ENCODE assay signal across 11 cellular contexts in the genomic region with DNA sequence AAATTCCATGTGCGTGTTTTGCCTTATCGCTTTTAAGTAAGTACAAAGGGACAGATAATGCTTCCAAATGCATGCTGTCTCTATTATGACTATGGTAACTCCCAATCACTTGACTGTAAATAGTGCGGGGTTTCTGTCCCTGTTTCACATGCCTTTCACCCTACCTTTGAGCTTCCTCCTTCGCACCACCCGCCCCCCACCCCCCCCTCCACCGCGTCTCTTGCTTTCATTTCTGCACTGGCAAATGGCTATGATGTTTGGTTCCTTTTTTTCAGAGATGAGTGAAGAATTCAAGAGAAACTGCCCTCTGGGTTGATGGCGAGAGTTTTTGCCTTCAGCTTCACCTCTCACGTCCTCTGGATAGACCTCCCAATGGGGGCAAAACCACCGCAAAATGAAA. TPM values are rescaled to one million over a fixed set of nuclear protein-coding genes. Genes with fewer than 3 reads are reported as not detected.
A peak's percentile ranks its signal among the peaks of the same experiment; 100 is the strongest.
DNase-seq lines count a peak whose midpoint lies in the region; ATAC-seq and TF ChIP-seq lines count a peak whose summit lies in the region.
"Had no signal": no experiment of that assay in that cellular context is flagged by ENCODE, and none has a peak within 500 bp of the region (broad histone marks: within the 10 kb centered on the region; RNA-seq: fewer than 3 reads in every experiment).

No MANE protein-coding gene starts in this region.

- peak; percentile 86 for ATAC-seq in stimulated activated memory B cell treated with anti-CD40 and anti-IgM and Interleukin-4, amounts not matched to agents 10 μg/mL and 1 μg/mL and 100 μg/mL, for 72 hours
- no peak for ATAC-seq in HG03571 (IDR thresholded peaks at IDR 0.05; ENCODE audit: unreplicated experiment)

- H3K27ac Mint-ChIP-seq in stimulated activated memory B cell treated with anti-CD40 and anti-IgM and Interleukin-4, amounts not matched to agents 10 μg/mL and 1 μg/mL and 100 μg/mL, for 72 hours: peak overlapping the region; percentile 18

- intact Hi-C loops in dorsolateral prefrontal cortex (cut with DNase I): no loop called here

- H3K9me3 Mint-ChIP-seq in stimulated activated memory B cell treated with anti-CD40 and anti-IgM and Interleukin-4, amounts not matched to agents 10 μg/mL and 1 μg/mL and 100 μg/mL, for 72 hours: peaks cover 4% of the 10 kb centered on the region

- peak; percentile 4 for DNase-seq in NK-92 treated with Interleukin-12 subunit alpha and Interleukin-12 subunit beta, amount 100 ng/mL, for 24 hours (lab: John Stamatoyannopoulos, UW)
- no peak for DNase-seq in NK-92 (lab: John Stamatoyannopoulos, UW; ENCODE audit: unreplicated experiment)
- peak; percentile 65 for DNase-seq in MV-4-11 (lab: John Stamatoyannopoulos, UW)
- DNase-seq in dorsolateral prefrontal cortex: no peak
- no peak for DNase-seq in NCI-H128 (lab: John Stamatoyannopoulos, UW; ENCODE audit: unreplicated experiment)
- no peak for DNase-seq in stimulated activated CD4-positive, alpha-beta T cell treated with anti-CD3 and anti-CD28 coated beads, Interleukin-15, amount 100 ng/mL, for 24 hours
- DNase-seq: H7 had no signal

- peaks cover 39% of the 10 kb centered on the region for H3K27me3 Mint-ChIP-seq in stimulated activated memory B cell treated with anti-CD40 and anti-IgM and Interleukin-4, amounts not matched to agents 10 μg/mL and 1 μg/mL and 100 μg/mL, for 72 hours

- TF ChIP-seq CTCF in dorsolateral prefrontal cortex (IDR thresholded peaks at IDR 0.05 in 54 of 56, conservative IDR thresholded peaks at IDR 0.05 in 2 of 56; ENCODE audit: low read depth in 1 of 56, partially characterized antibody in 56 of 56): no peak

- H3K4me1 Mint-ChIP-seq in stimulated activated memory B cell treated with anti-CD40 and anti-IgM and Interleukin-4, amounts not matched to agents 10 μg/mL and 1 μg/mL and 100 μg/mL, for 72 hours: peaks cover 14% of the 10 kb centered on the region

- H3K36me3 Mint-ChIP-seq in stimulated activated memory B cell treated with anti-CD40 and anti-IgM and Interleukin-4, amounts not matched to agents 10 μg/mL and 1 μg/mL and 100 μg/mL, for 72 hours: no peaks in the 10 kb centered on the region

- peaks cover 0 to 44% (median 6%) of the 10 kb centered on the region in 45 donors for H3K27me3 ChIP-seq in dorsolateral prefrontal cortex

- no peak overlapping the region for H3K27ac ChIP-seq in dorsolateral prefrontal cortex

- H3K4me3 ChIP-seq in dorsolateral prefrontal cortex: peak overlapping the region in 41 of 59 donors; percentile 1 to 57 (median 30)

- H3K4me3 Mint-ChIP-seq in stimulated activated memory B cell treated with anti-CD40 and anti-IgM and Interleukin-4, amounts not matched to agents 10 μg/mL and 1 μg/mL and 100 μg/mL, for 72 hours: peak overlapping the region; percentile 43

RNA-seq across cellular contexts. Expression of gene SPP2, which starts 25.0 kb away (rescaled TPM):
- total RNA-seq in dorsolateral prefrontal cortex: 1 to 10 TPM in 1 of 120 experiments, not detected in 119; 1.4 TPM
- total RNA-seq: H7, mucosa of gallbladder, subcutaneous adipose tissue had no signal

Comparison
In these comparisons a context has a peak if more than half of its experiments do, and no peak if none do; other contexts are left out.
1. DNase-seq: peak in NK-92 treated with Interleukin-12 subunit alpha and Interleukin-12 subunit beta, amount 100 ng/mL, for 24 hours (single experiment) and MV-4-11 (single experiment); none in NK-92 (single experiment), dorsolateral prefrontal cortex (0 of 10), NCI-H128 (single experiment) and stimulated activated CD4-positive, alpha-beta T cell treated with anti-CD3 and anti-CD28 coated beads, Interleukin-15, amount 100 ng/mL, for 24 hours (single experiment).